ENCODE assay signal across 10 cellular contexts in genomic region chr6:143227675-143228074, GRCh38.
"Had no signal": no experiment of that assay in that cellular context is flagged by ENCODE, and none has a peak within 500 bp of the region (broad histone marks: within the 10 kb centered on the region; RNA-seq: fewer than 3 reads in every experiment).

No MANE protein-coding gene starts in this region.

- FAIRE-seq: H1, H54 had no signal

- DNase-seq: GM23248, H9, HCEC 1CT, IMR-90, Karpas-422, KBM-7 had no signal

- H3K9ac ChIP-seq: GM23248, KMS-11 had no signal

- H3K4me3 Mint-ChIP-seq: H9 had no signal

- H2AFZ ChIP-seq: GM23248 had no signal

- H3K9me3 Mint-ChIP-seq: H9 had no signal

- H3K4me3 ChIP-seq: GM23248 had no signal

- H3K4me2 ChIP-seq: KMS-11 had no signal

- H3K27ac ChIP-seq: GM23248, HL-60, KMS-11 had no signal
